ENCODE assay signal across 8 cellular contexts in the genomic region with DNA sequence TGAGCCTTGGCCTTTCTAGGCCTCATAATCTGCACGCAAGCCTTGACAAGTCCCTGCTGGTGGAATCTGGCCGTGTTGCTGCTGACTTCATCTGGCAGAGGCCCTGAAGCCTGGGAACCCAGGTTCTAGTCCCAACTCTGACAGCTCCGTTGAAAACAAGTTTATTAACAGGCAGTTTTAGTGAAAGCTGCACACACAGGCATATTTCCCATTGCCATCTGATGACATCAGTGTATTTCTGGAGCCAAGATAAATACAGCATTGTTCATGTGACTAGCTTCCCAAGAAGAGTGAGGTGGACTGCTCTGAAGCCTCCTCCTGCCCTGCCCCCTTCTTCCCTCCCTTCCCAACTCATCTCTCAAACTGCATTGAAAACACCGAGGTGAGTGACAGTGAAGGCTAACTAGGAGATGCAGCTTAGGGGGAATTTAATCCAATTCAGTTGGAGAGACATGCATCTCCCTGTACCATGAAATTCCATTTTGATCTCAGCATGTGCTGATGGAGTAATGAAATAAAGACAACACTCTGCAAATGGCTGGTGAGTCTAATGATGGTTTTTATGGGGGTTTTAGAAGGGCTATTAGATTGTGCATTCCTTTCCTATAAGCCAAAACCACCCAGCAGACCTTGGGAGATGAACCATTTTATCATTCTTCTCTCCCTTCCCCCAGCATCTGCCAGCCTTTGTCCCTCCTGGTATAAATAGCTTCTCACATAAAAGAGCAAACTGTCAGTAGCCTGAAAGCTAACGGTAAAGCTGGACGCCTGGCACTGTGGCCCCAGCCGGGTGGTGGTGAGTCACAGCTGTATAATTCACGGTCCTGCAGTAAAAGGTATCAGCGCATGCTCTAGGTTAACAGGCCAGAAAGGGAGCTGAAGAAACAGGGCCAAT. TPM values are rescaled to one million over a fixed set of nuclear protein-coding genes. Genes with fewer than 3 reads are reported as not detected.
DNase-seq lines count a peak whose midpoint lies in the region; ATAC-seq and TF ChIP-seq lines count a peak whose summit lies in the region.

No MANE protein-coding gene starts in this region.

- no peaks in the 10 kb centered on the region for H3K36me3 ChIP-seq in BLaER1 treated with 17β-estradiol and CSF1 and Interleukin-3, amounts not matched to agents 10 nM and 100 nM
- no peaks in the 10 kb centered on the region for H3K36me3 ChIP-seq in esophagus muscularis mucosa
- no peaks in the 10 kb centered on the region for H3K36me3 ChIP-seq in neural cell (ENCODE audit: insufficient read depth, low read length)
- H3K36me3 ChIP-seq in MM.1S (replicated peaks; ENCODE audit: insufficient read depth, low read length) = no peaks in the 10 kb centered on the region

- TF ChIP-seq CTCF in esophagus muscularis mucosa (IDR thresholded peaks at IDR 0.05) (peak in 1 of 3 experiments; percentile 23), neural cell (IDR thresholded peaks at IDR 0.05; ENCODE audit: poor library complexity, severe bottlenecking) (no peak), MM.1S (IDR thresholded peaks at IDR 0.05; ENCODE audit: low read length) (no peak)

- H2AFZ ChIP-seq in neural cell (ENCODE audit: low read depth, low read length) = no peak overlapping the region
- no peak overlapping the region for H2AFZ ChIP-seq in MM.1S (ENCODE audit: low read length)

- no peaks in the 10 kb centered on the region for H3K79me2 ChIP-seq in neural cell (replicated peaks; ENCODE audit: insufficient read depth, low read length)
- H3K79me2 ChIP-seq in MM.1S (ENCODE audit: low read length) = no peaks in the 10 kb centered on the region

- no peak overlapping the region for H3K27ac Mint-ChIP-seq in activated naive CD4-positive, alpha-beta T cell treated with anti-CD3 and anti-CD28 coated beads, Interleukin-2, amount 10 ng/mL, durations not matched to agents 7 days and 5 days

- no peaks in the 10 kb centered on the region for H4K20me1 ChIP-seq in BLaER1 treated with 17β-estradiol and CSF1 and Interleukin-3, amounts not matched to agents 10 nM and 100 nM
- no peaks in the 10 kb centered on the region for H4K20me1 ChIP-seq in neural cell (ENCODE audit: insufficient read depth)
- no peaks in the 10 kb centered on the region for H4K20me1 ChIP-seq in MM.1S (ENCODE audit: insufficient read depth, low read length)

- H3K36me3 Mint-ChIP-seq in activated naive CD4-positive, alpha-beta T cell treated with anti-CD3 and anti-CD28 coated beads, Interleukin-2, amount 10 ng/mL, durations not matched to agents 7 days and 5 days = no peaks in the 10 kb centered on the region

- H3K4me1 Mint-ChIP-seq in activated naive CD4-positive, alpha-beta T cell treated with anti-CD3 and anti-CD28 coated beads, Interleukin-2, amount 10 ng/mL, durations not matched to agents 7 days and 5 days = no peaks in the 10 kb centered on the region

- TF ChIP-seq EP300 in esophagus muscularis mucosa (IDR thresholded peaks at IDR 0.05) = no peak
- peak; percentile 40 for TF ChIP-seq EP300 in neural cell (conservative IDR thresholded peaks at IDR 0.05; ENCODE audit: poor library complexity, severe bottlenecking)

- H3K9me2 ChIP-seq in neural cell (ENCODE audit: insufficient read depth, low read length) (no peaks in the 10 kb centered on the region), MM.1S (replicated peaks; ENCODE audit: insufficient read depth, low read length) (no peaks in the 10 kb centered on the region)

- peak overlapping the region in 8 of 11 experiments; percentile 5 to 76 (median 30); a peak in 10 of 22 replicates for H3K4me2 ChIP-seq in BLaER1 treated with 17β-estradiol and CSF1 and Interleukin-3, amounts not matched to agents 10 nM and 100 nM
- no peak overlapping the region for H3K4me2 ChIP-seq in neural cell (ENCODE audit: low read length)
- no peak overlapping the region for H3K4me2 ChIP-seq in MM.1S (ENCODE audit: low read depth, low read length)

- ATAC-seq in HG03342 (IDR thresholded peaks at IDR 0.05; ENCODE audit: unreplicated experiment) = no peak
- ATAC-seq in stimulated activated naive CD8-positive, alpha-beta T cell treated with anti-CD3 and anti-CD28 coated beads, Interleukin-15, Interleukin-2, amounts not matched to agents 100 U/mL and 50 U/mL, for 24 hours = no peak

- peaks cover 0 to 63% (median 9%) of the 10 kb centered on the region in 10 experiments; a peak in 10 of 20 replicates for H3K4me1 ChIP-seq in BLaER1 treated with 17β-estradiol and CSF1 and Interleukin-3, amounts not matched to agents 10 nM and 100 nM
- H3K4me1 ChIP-seq in esophagus muscularis mucosa = peaks cover 68 to 88% (median 85%) of the 10 kb centered on the region in 4 donors
- H3K4me1 ChIP-seq in MM.1S (ENCODE audit: low read length) = no peaks in the 10 kb centered on the region

- DNase-seq in NCI-H82 (lab: John Stamatoyannopoulos, UW) (peak; percentile 87), esophagus muscularis mucosa (ENCODE audit: extremely low spot score) (no peak), MM.1S (no peak)
- DNase-seq in stimulated activated naive CD8-positive, alpha-beta T cell treated with anti-CD3 and anti-CD28 coated beads, Interleukin-15, Interleukin-2, amounts not matched to agents 100 U/mL and 50 U/mL, for 24 hours = no peak
- no peak for DNase-seq in activated naive CD4-positive, alpha-beta T cell treated with anti-CD3 and anti-CD28 coated beads, Interleukin-2, amount 10 ng/mL, durations not matched to agents 7 days and 5 days

- H3K4me3 ChIP-seq in BLaER1 treated with 17β-estradiol and CSF1 and Interleukin-3, amounts not matched to agents 10 nM and 100 nM = peak overlapping the region in 1 of 10 experiments; percentile 8; a peak in 2 of 20 replicates
- H3K4me3 ChIP-seq in esophagus muscularis mucosa (peak overlapping the region in 1 of 4 donors; percentile 22), neural cell (ENCODE audit: low read length) (no peak overlapping the region), MM.1S (ENCODE audit: low read length) (no peak overlapping the region)

- intact Hi-C loops in esophagus muscularis mucosa (cut with DNase I) = loop anchor here (10.0 kb wide), 1 partner anchor 297 kb away; no protein-coding TSS in a partner anchor

- peaks cover 0 to 5% (median 0%) of the 10 kb centered on the region in 11 experiments; a peak in 6 of 22 replicates for H3K9me3 ChIP-seq in BLaER1 treated with 17β-estradiol and CSF1 and Interleukin-3, amounts not matched to agents 10 nM and 100 nM (replicated peaks in 1 of 11)
- H3K9me3 ChIP-seq in esophagus muscularis mucosa = no peaks in the 10 kb centered on the region
- H3K9me3 ChIP-seq in neural cell (ENCODE audit: low read length) = no peaks in the 10 kb centered on the region
- no peaks in the 10 kb centered on the region for H3K9me3 ChIP-seq in MM.1S (replicated peaks; ENCODE audit: insufficient read depth, low read length)

- H3K9ac ChIP-seq in BLaER1 treated with 17β-estradiol and CSF1 and Interleukin-3, amounts not matched to agents 10 nM and 100 nM = no peak overlapping the region
- H3K9ac ChIP-seq in neural cell (ENCODE audit: low read length) (peak overlapping the region; percentile 22), MM.1S (ENCODE audit: low read length) (no peak overlapping the region)

- H3F3A ChIP-seq in neural cell (ENCODE audit: insufficient read depth, low read length, poor library complexity, severe bottlenecking) (peaks cover 3% of the 10 kb centered on the region), MM.1S (ENCODE audit: insufficient read depth, low read length) (no peaks in the 10 kb centered on the region)

- H3K27me3 ChIP-seq in BLaER1 treated with 17β-estradiol and CSF1 and Interleukin-3, amounts not matched to agents 10 nM and 100 nM = no peaks in the 10 kb centered on the region
- H3K27me3 ChIP-seq in esophagus muscularis mucosa (no peaks in the 10 kb centered on the region), neural cell (ENCODE audit: insufficient read depth, low read depth, low read length) (no peaks in the 10 kb centered on the region), MM.1S (replicated peaks; ENCODE audit: insufficient read depth, low read length) (no peaks in the 10 kb centered on the region)

- 34% methylated on average over 9 of the region's 9 CpGs for WGBS in esophagus muscularis mucosa

- H3K27me3 Mint-ChIP-seq in activated naive CD4-positive, alpha-beta T cell treated with anti-CD3 and anti-CD28 coated beads, Interleukin-2, amount 10 ng/mL, durations not matched to agents 7 days and 5 days = peaks cover 2% of the 10 kb centered on the region

- H3K4me3 Mint-ChIP-seq in activated naive CD4-positive, alpha-beta T cell treated with anti-CD3 and anti-CD28 coated beads, Interleukin-2, amount 10 ng/mL, durations not matched to agents 7 days and 5 days = no peak overlapping the region

- no peaks in the 10 kb centered on the region for H3K9me3 Mint-ChIP-seq in activated naive CD4-positive, alpha-beta T cell treated with anti-CD3 and anti-CD28 coated beads, Interleukin-2, amount 10 ng/mL, durations not matched to agents 7 days and 5 days

- TF ChIP-seq RAD21 in neural cell (conservative IDR thresholded peaks at IDR 0.05) = no peak

- no peak for TF ChIP-seq POLR2A in esophagus muscularis mucosa (IDR thresholded peaks at IDR 0.05; ENCODE audit: low read depth)

- peak overlapping the region in 3 of 11 experiments; percentile 8 to 28 (median 11); a peak in 3 of 22 replicates for H3K27ac ChIP-seq in BLaER1 treated with 17β-estradiol and CSF1 and Interleukin-3, amounts not matched to agents 10 nM and 100 nM
- H3K27ac ChIP-seq in esophagus muscularis mucosa (replicated peaks in 1 of 4) = peak overlapping the region; percentile 77 to 87 (median 82)
- H3K27ac ChIP-seq in neural cell (ENCODE audit: low read length) = peak overlapping the region; percentile 75
- H3K27ac ChIP-seq in MM.1S (ENCODE audit: low read length) = no peak overlapping the region

- CTCF ChIA-PET in activated naive CD4-positive, alpha-beta T cell treated with anti-CD3 and anti-CD28 coated beads, Interleukin-2, amount 10 ng/mL, durations not matched to agents 7 days and 5 days (lab: Charles Lee) = no interaction called here

TF ChIP-seq in neural cell, 6 proteins besides CTCF, POLR2A, EP300 and RAD21 (continues in another document):
- TF ChIP-seq MXI1 (conservative IDR thresholded peaks at IDR 0.05; ENCODE audit: poor library complexity, severe bottlenecking) (no peak), TAF1 (IDR thresholded peaks at IDR 0.05; ENCODE audit: low read depth) (no peak), POLR2AphosphoS5 (IDR thresholded peaks at IDR 0.05) (peak; percentile 22), EZH2 (IDR thresholded peaks at IDR 0.05; ENCODE audit: borderline replicate concordance, insufficient read depth, low read length, poor library complexity, severe bottlenecking) (no peak)

RNA-seq across cellular contexts. Expression of a gene that starts 38.0 kb away (rescaled TPM):
- total RNA-seq in esophagus muscularis mucosa = 10 to 100 TPM; 71.8 to 99.9 (median 84.4) TPM
- 8.7 TPM in 2 replicates for polyA plus RNA-seq in neural cell
- polyA minus RNA-seq in neural cell = 42.1 and 51.7 TPM in 2 replicates

Comparison
In these comparisons a context has a peak if more than half of its experiments do, and no peak if none do; other contexts are left out.
1. H3K4me2 ChIP-seq: peak in BLaER1 treated with 17β-estradiol and CSF1 and Interleukin-3, amounts not matched to agents 10 nM and 100 nM (8 of 11); none in neural cell (single experiment) and MM.1S (single experiment).